In genomic region chr13:19818223-19818842, GRCh38 we compare ENCODE assay signal across 8 cellular contexts. TPM values are rescaled to one million over a fixed set of nuclear protein-coding genes. Genes with fewer than 3 reads are reported as not detected.
DNase-seq lines count a peak whose midpoint lies in the region; ATAC-seq and TF ChIP-seq lines count a peak whose summit lies in the region.

No MANE protein-coding gene starts in this region.

- no peaks in the 10 kb centered on the region for H3K4me1 Mint-ChIP-seq in activated T-cell treated with anti-CD3 and anti-CD28 coated beads, Interleukin-2, amount 50 U/mL, for 72 hours (ENCODE audit: low read depth)

- no peak overlapping the region for H3K27ac ChIP-seq in spleen

- H3K36me3 ChIP-seq in spleen: peaks cover 0 to 79% (median 19%) of the 10 kb centered on the region in 6 donors

- 79 to 96% (median 89%) methylated on average over 13 to 27 of the region's 27 CpGs for WGBS in spleen, 5 donors

- H3K9me3 Mint-ChIP-seq in activated T-cell treated with anti-CD3 and anti-CD28 coated beads, Interleukin-2, amount 50 U/mL, for 72 hours: no peaks in the 10 kb centered on the region

- no peak overlapping the region for H3K4me3 ChIP-seq in spleen

- H3K27ac Mint-ChIP-seq in activated T-cell treated with anti-CD3 and anti-CD28 coated beads, Interleukin-2, amount 50 U/mL, for 72 hours: no peak overlapping the region

- intact Hi-C loops in cardiac septum (cut with DNase I): no loop called here
- intact Hi-C loops in spleen (cut with DNase I; ENCODE audit: low total_unique reads): no loop called here

- peak; percentile 48 for DNase-seq in activated CD4-positive, CD25-positive, alpha-beta regulatory T cell treated with anti-CD3 and anti-CD28 coated beads, Interleukin-2, amount 50 U/mL, for 72 hours
- peak; percentile 40 to 45 for DNase-seq in activated T-cell treated with anti-CD3 and anti-CD28 coated beads, Interleukin-2, amount 50 U/mL, for 72 hours
- peak; percentile 76 for DNase-seq in cardiac septum (ENCODE audit: low spot score)
- DNase-seq in spleen: peak; percentile 89
- DNase-seq in NCI-H748 treated with DMSO at 0.1 percent for 48 hours (lab: John Stamatoyannopoulos, UW): no peak

- no peaks in the 10 kb centered on the region for H3K27me3 ChIP-seq in spleen (replicated peaks in 1 of 7)

- ATAC-seq in activated CD4-positive, CD25-positive, alpha-beta regulatory T cell treated with anti-CD3 and anti-CD28 coated beads, Interleukin-2, amount 50 U/mL, for 24 hours: no peak
- peak; percentile 26 to 29 for ATAC-seq in activated T-cell treated with anti-CD3 and anti-CD28 coated beads, Interleukin-2, amount 50 U/mL, for 72 hours (replicated peaks in 1 of 2)
- ATAC-seq in HG03442 (IDR thresholded peaks at IDR 0.05; ENCODE audit: unreplicated experiment) (no peak), GM21447 (IDR thresholded peaks at IDR 0.05; ENCODE audit: unreplicated experiment) (no peak)

- H3K36me3 Mint-ChIP-seq in activated T-cell treated with anti-CD3 and anti-CD28 coated beads, Interleukin-2, amount 50 U/mL, for 72 hours (ENCODE audit: insufficient read depth in 2 of 2): peaks cover 1 to 13% of the 10 kb centered on the region in 2 donors

- H3K9me3 ChIP-seq in spleen: no peaks in the 10 kb centered on the region

- no peak overlapping the region for H3K4me3 Mint-ChIP-seq in activated T-cell treated with anti-CD3 and anti-CD28 coated beads, Interleukin-2, amount 50 U/mL, for 72 hours

- H3K27me3 Mint-ChIP-seq in activated T-cell treated with anti-CD3 and anti-CD28 coated beads, Interleukin-2, amount 50 U/mL, for 72 hours (ENCODE audit: low read depth): no peaks in the 10 kb centered on the region

- TF ChIP-seq CTCF in spleen (IDR thresholded peaks at IDR 0.05 in 8 of 11, conservative IDR thresholded peaks at IDR 0.05 in 3 of 11): peak in 6 of 11 experiments; percentile 30 to 61 (median 52)

- H3K4me1 ChIP-seq in spleen: no peaks in the 10 kb centered on the region

- no peak for TF ChIP-seq POLR2A in spleen (IDR thresholded peaks at IDR 0.05)

RNA-seq across cellular contexts. Expression of gene PSPC1, which starts 35.6 kb away (rescaled TPM):
- total RNA-seq in activated T-cell treated with anti-CD3 and anti-CD28 coated beads, Interleukin-2, amount 50 U/mL, for 72 hours: 10 to 100 TPM; 51.0 to 52.7 TPM
- 28.8 TPM for total RNA-seq in cardiac septum
- total RNA-seq in spleen: 10 to 100 TPM; 52.9 to 79.8 (median 64.5) TPM
- polyA plus RNA-seq in spleen: 10 to 100 TPM; 32.7 to 52.5 (median 39.5) TPM

RNA-seq across cellular contexts. Expression of gene ZMYM5, which starts 45.1 kb away (rescaled TPM):
- 10 to 100 TPM; 23.6 to 29.0 TPM for total RNA-seq in activated T-cell treated with anti-CD3 and anti-CD28 coated beads, Interleukin-2, amount 50 U/mL, for 72 hours
- total RNA-seq in cardiac septum (8.3 TPM), spleen (10 to 100 TPM; 13.2 to 24.4 (median 18.8) TPM)
- polyA plus RNA-seq in spleen: 1 to 10 TPM; 5.7 to 7.4 (median 6.6) TPM

Comparison
In these comparisons a context has a peak if more than half of its experiments do, and no peak if none do; other contexts are left out.
1. ATAC-seq: peak in activated T-cell treated with anti-CD3 and anti-CD28 coated beads, Interleukin-2, amount 50 U/mL, for 72 hours (2 of 2); none in activated CD4-positive, CD25-positive, alpha-beta regulatory T cell treated with anti-CD3 and anti-CD28 coated beads, Interleukin-2, amount 50 U/mL, for 24 hours (0 of 2), HG03442 (single experiment) and GM21447 (single experiment).